Comparison of ENCODE assay signal across 13 cellular contexts in the genomic region with DNA sequence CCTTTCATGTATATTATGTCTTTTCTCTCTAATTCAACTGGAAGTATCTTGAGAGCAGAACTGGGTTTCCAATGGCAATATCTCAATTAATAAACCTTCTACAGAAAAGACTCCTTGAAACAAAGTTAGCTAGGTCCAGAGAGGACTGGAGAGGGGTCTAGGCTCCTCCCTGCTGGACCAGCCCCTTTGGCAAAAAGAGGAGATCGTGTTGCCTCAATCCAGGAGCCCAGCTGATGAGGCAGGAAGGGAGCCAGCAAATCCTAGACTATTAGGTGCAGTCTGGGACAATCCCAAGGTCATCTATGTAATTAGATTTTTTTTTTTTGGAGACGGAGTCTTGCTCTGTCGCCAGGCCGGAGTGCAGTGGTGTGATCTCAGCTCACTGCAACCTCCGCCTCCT. TPM values are rescaled to one million over a fixed set of nuclear protein-coding genes. Genes with fewer than 3 reads are reported as not detected.
DNase-seq lines count a peak whose midpoint lies in the region; ATAC-seq, FAIRE-seq and TF ChIP-seq lines count a peak whose summit lies in the region.
"Had no signal": no experiment of that assay in that cellular context is flagged by ENCODE, and none has a peak within 500 bp of the region (broad histone marks: within the 10 kb centered on the region; RNA-seq: fewer than 3 reads in every experiment).

No MANE protein-coding gene starts in this region.

- POLR2A ChIA-PET in CD8-positive, alpha-beta T cell (lab: Charles Lee), result interaction anchor here (1.0 to 1.9 kb wide), 2 partner anchors 11 to 23 kb away, joined by 3 to 5 read pairs; no protein-coding TSS in a partner anchor

- intact Hi-C loops in CD8-positive, alpha-beta T cell (cut with DNase I, micrococcal nuclease), result loop anchor here in 1 of 2 experiments (2.0 kb wide), 1 partner anchor 16 kb away; no protein-coding TSS in a partner anchor
- intact Hi-C loops in esophagus muscularis mucosa (cut with DNase I), result no loop called here

- H3K4me1 Mint-ChIP-seq in CD8-positive, alpha-beta T cell (ENCODE audit: low read depth), result peaks cover 42% of the 10 kb centered on the region

- peak overlapping the region; percentile 23 for H3K27ac Mint-ChIP-seq in CD8-positive, alpha-beta T cell

- TF ChIP-seq POLR2A in esophagus muscularis mucosa (IDR thresholded peaks at IDR 0.05; ENCODE audit: low read depth), result no peak

- no peak overlapping the region for H3K27ac ChIP-seq in CD8-positive, alpha-beta T cell (ENCODE audit: low read depth, low read length)
- peak overlapping the region; percentile 74 for H3K27ac ChIP-seq in WERI-Rb-1
- H3K27ac ChIP-seq in esophagus muscularis mucosa (replicated peaks in 1 of 4), result peak overlapping the region; percentile 61 to 79 (median 76)
- H3K27ac ChIP-seq in skin epidermis, result peak overlapping the region in 15 of 21 experiments; percentile 7 to 92 (median 80)

- peaks cover 14% of the 10 kb centered on the region for H3K4me1 ChIP-seq in CD8-positive, alpha-beta T cell (ENCODE audit: insufficient read depth, low read length)
- peaks cover 72 to 94% (median 75%) of the 10 kb centered on the region in 4 donors for H3K4me1 ChIP-seq in esophagus muscularis mucosa

- no peak for DNase-seq in CD8-positive, alpha-beta T cell
- no peak for DNase-seq in WERI-Rb-1
- DNase-seq in esophagus muscularis mucosa (ENCODE audit: extremely low spot score), result no peak
- DNase-seq in GM19239 (ENCODE audit: insufficient read length, low spot score), result no peak
- no peak for DNase-seq in NCI-H510A (lab: John Stamatoyannopoulos, UW)
- no peak for DNase-seq in stimulated activated naive CD4-positive, alpha-beta T cell (lab: John Stamatoyannopoulos, UW)
- DNase-seq: activated CD4-positive, alpha-beta T cell treated with anti-CD3 and anti-CD28 coated beads for 1 hour; NCI-H2171; stimulated activated CD4-positive, alpha-beta T cell treated with anti-CD3 and anti-CD28 coated beads, Interleukin-12 subunit alpha, Interleukin-12 subunit beta, amount 100 ng/mL, for 4 hours; stimulated activated naive CD4-positive, alpha-beta T cell treated with Interleukin-2 at 50 U/mL for 16 hours had no signal

- H3K27me3 Mint-ChIP-seq in CD8-positive, alpha-beta T cell (ENCODE audit: low read depth), result no peaks in the 10 kb centered on the region

- TF ChIP-seq CTCF in CD8-positive, alpha-beta T cell (IDR thresholded peaks at IDR 0.05), result no peak
- TF ChIP-seq CTCF in WERI-Rb-1 (IDR thresholded peaks at IDR 0.05; ENCODE audit: low read depth, low read length) (no peak), esophagus muscularis mucosa (IDR thresholded peaks at IDR 0.05) (no peak)

- no peak overlapping the region for H3K4me3 Mint-ChIP-seq in CD8-positive, alpha-beta T cell

- H3K9me3 ChIP-seq in CD8-positive, alpha-beta T cell (ENCODE audit: low read length), result no peaks in the 10 kb centered on the region
- H3K9me3 ChIP-seq in WERI-Rb-1 (ENCODE audit: severe bottlenecking), result no peaks in the 10 kb centered on the region
- no peaks in the 10 kb centered on the region for H3K9me3 ChIP-seq in esophagus muscularis mucosa

- CTCF ChIA-PET in CD8-positive, alpha-beta T cell (lab: Charles Lee), result interaction anchor here (0.7 to 1.7 kb wide), 8 partner anchors 17 to 88 kb away, joined by 3 to 7 read pairs (median 5); no protein-coding TSS in a partner anchor

- peaks cover 46% of the 10 kb centered on the region for H3K36me3 Mint-ChIP-seq in CD8-positive, alpha-beta T cell

- FAIRE-seq in GM19239 (lab: Jason Lieb, UNC), result no peak
- FAIRE-seq: GM12892 had no signal

- ATAC-seq in CD8-positive, alpha-beta T cell, result no peak
- ATAC-seq in HG02970 (IDR thresholded peaks at IDR 0.05; ENCODE audit: low FRiP score, unreplicated experiment), result no peak

- H3K4me3 ChIP-seq in CD8-positive, alpha-beta T cell (ENCODE audit: low read depth, low read length), result no peak overlapping the region
- H3K4me3 ChIP-seq in WERI-Rb-1 (ENCODE audit: low read depth, low read length) (no peak overlapping the region), esophagus muscularis mucosa (no peak overlapping the region), skin epidermis (no peak overlapping the region)

- no peaks in the 10 kb centered on the region for H3K9me3 Mint-ChIP-seq in CD8-positive, alpha-beta T cell

- no peaks in the 10 kb centered on the region for H3K27me3 ChIP-seq in CD8-positive, alpha-beta T cell (ENCODE audit: insufficient read depth, low read length)
- no peaks in the 10 kb centered on the region for H3K27me3 ChIP-seq in WERI-Rb-1 (ENCODE audit: insufficient read depth, low read depth, severe bottlenecking)
- no peaks in the 10 kb centered on the region for H3K27me3 ChIP-seq in esophagus muscularis mucosa

- WGBS in esophagus muscularis mucosa, result 79% methylated on average over 5 of the region's 5 CpGs

- TF ChIP-seq EP300 in esophagus muscularis mucosa (IDR thresholded peaks at IDR 0.05), result no peak

- peaks cover 7% of the 10 kb centered on the region for H3K36me3 ChIP-seq in CD8-positive, alpha-beta T cell (ENCODE audit: insufficient read depth, low read length)
- H3K36me3 ChIP-seq in WERI-Rb-1 (peaks cover 97% of the 10 kb centered on the region), esophagus muscularis mucosa (peaks cover 0 to 67% (median 10%) of the 10 kb centered on the region in 4 donors)

RNA-seq across cellular contexts. Expression of gene BCL2L1, which starts 21.9 kb away (rescaled TPM):
- total RNA-seq in CD8-positive, alpha-beta T cell, result 1 to 10 TPM; 9.5 to 9.7 TPM
- 100 to 1,000 TPM in 3 of 4 donors, 10 to 100 TPM in 1; 94.3 to 181 (median 140) TPM for total RNA-seq in esophagus muscularis mucosa

RNA-seq across cellular contexts. Expression of gene TPX2, which starts 38.3 kb away (rescaled TPM):
- total RNA-seq in CD8-positive, alpha-beta T cell, result under 1 TPM; 0.62 to 0.75 TPM
- 1 to 10 TPM in 1 of 4 donors, under 1 TPM in 3; under 0.01 to 1.1 (median 0.38) TPM for total RNA-seq in esophagus muscularis mucosa

Comparison
In these comparisons a context has a peak if more than half of its experiments do, and no peak if none do; other contexts are left out.
1. RNA of gene BCL2L1, which starts 21.9 kb away (total RNA-seq): 94.3 to 181 TPM in esophagus muscularis mucosa; 9.5 to 9.7 TPM in CD8-positive, alpha-beta T cell; every median in the first group is over 4 times any median in the second.